Comparison of ENCODE assay signal across 8 cellular contexts in genomic region chr17:32445497-32445896, GRCh38. TPM values are rescaled to one million over a fixed set of nuclear protein-coding genes. Genes with fewer than 3 reads are reported as not detected.
DNase-seq lines count a peak whose midpoint lies in the region; ATAC-seq and TF ChIP-seq lines count a peak whose summit lies in the region.

No MANE protein-coding gene starts in this region.

- peak overlapping the region; percentile 89 for H3K4me3 Mint-ChIP-seq in progenitor cell of endocrine pancreas (ENCODE audit: low read depth)

- peaks cover 60% of the 10 kb centered on the region for H3K79me2 ChIP-seq in DOHH2 (ENCODE audit: control insufficient read depth, low read length)

- H3K27me3 Mint-ChIP-seq in progenitor cell of endocrine pancreas = peaks cover 21% of the 10 kb centered on the region

- H4K20me1 ChIP-seq in DOHH2 (ENCODE audit: control insufficient read depth, insufficient read depth, low read depth, low read length) = peaks cover 14% of the 10 kb centered on the region; the same call in 1 of the 2 replicates

- peaks cover 15% of the 10 kb centered on the region for H3K4me1 Mint-ChIP-seq in progenitor cell of endocrine pancreas (ENCODE audit: low read depth)

- H3K36me3 Mint-ChIP-seq in progenitor cell of endocrine pancreas (ENCODE audit: insufficient read depth) = peaks cover 12% of the 10 kb centered on the region

- peak overlapping the region; percentile 88 for H3K4me3 ChIP-seq in DOHH2 (ENCODE audit: low read length)
- peak overlapping the region; percentile 95 for H3K4me3 ChIP-seq in RWPE2 (ENCODE audit: severe bottlenecking)
- peak overlapping the region; percentile 80 to 99 (median 90) for H3K4me3 ChIP-seq in esophagus squamous epithelium

- ATAC-seq in RWPE2 (ENCODE audit: low read depth) (no peak), HG03457 (IDR thresholded peaks at IDR 0.05; ENCODE audit: unreplicated experiment) (no peak), GM19351 (IDR thresholded peaks at IDR 0.05; ENCODE audit: unreplicated experiment) (no peak)

- no peaks in the 10 kb centered on the region for H3K9me3 Mint-ChIP-seq in progenitor cell of endocrine pancreas (ENCODE audit: low read depth)

- peaks cover 21% of the 10 kb centered on the region for H3K27me3 ChIP-seq in DOHH2 (ENCODE audit: control insufficient read depth, low read length)
- no peaks in the 10 kb centered on the region for H3K27me3 ChIP-seq in RWPE2 (ENCODE audit: insufficient read depth, poor library complexity, severe bottlenecking)
- no peaks in the 10 kb centered on the region for H3K27me3 ChIP-seq in esophagus squamous epithelium

- peaks cover 54% of the 10 kb centered on the region for H3K36me3 ChIP-seq in DOHH2 (ENCODE audit: control insufficient read depth, low read length)
- H3K36me3 ChIP-seq in RWPE2 (ENCODE audit: low read depth) = peaks cover 42% of the 10 kb centered on the region
- H3K36me3 ChIP-seq in esophagus squamous epithelium = peaks cover 0 to 37% (median 6%) of the 10 kb centered on the region in 3 donors

- H3K27ac Mint-ChIP-seq in progenitor cell of endocrine pancreas = peak overlapping the region; percentile 96

- 10 to 17% methylated on average over 6 of the region's 6 CpGs for WGBS in esophagus squamous epithelium, 2 donors

- H3F3A ChIP-seq in DOHH2 (ENCODE audit: control insufficient read depth, insufficient read depth) = no peaks in the 10 kb centered on the region

- H3K4me2 ChIP-seq in DOHH2 (ENCODE audit: low read length) = peak overlapping the region; percentile 94

- TF ChIP-seq CTCF in DOHH2 (IDR thresholded peaks at IDR 0.05; ENCODE audit: low read depth, low read length, poor library complexity, severe bottlenecking) = no peak
- no peak for TF ChIP-seq CTCF in RWPE2 (IDR thresholded peaks at IDR 0.05; ENCODE audit: poor library complexity, severe bottlenecking)
- no peak for TF ChIP-seq CTCF in esophagus squamous epithelium (IDR thresholded peaks at IDR 0.05)
- no peak for TF ChIP-seq CTCF in progenitor cell of endocrine pancreas (IDR thresholded peaks at IDR 0.05; ENCODE audit: unreplicated experiment)

- no peak for DNase-seq in RWPE2 (ENCODE audit: low spot score)
- no peak for DNase-seq in esophagus squamous epithelium (lab: John Stamatoyannopoulos, UW)
- no peak for DNase-seq in progenitor cell of endocrine pancreas (ENCODE audit: low spot score, unreplicated experiment)
- DNase-seq in HuH-7.5 (ENCODE audit: low spot score) = no peak
- DNase-seq in activated effector memory CD4-positive, alpha-beta T cell treated with Interleukin-2 at 50 U/mL for 16 hours = no peak

- H3K4me1 ChIP-seq in DOHH2 (ENCODE audit: control insufficient read depth, low read length) (peaks cover 27% of the 10 kb centered on the region), RWPE2 (ENCODE audit: insufficient read depth, poor library complexity, severe bottlenecking) (peaks cover 7% of the 10 kb centered on the region), esophagus squamous epithelium (peaks cover 14 to 40% (median 17%) of the 10 kb centered on the region in 3 donors)

- no peaks in the 10 kb centered on the region for H3K9me3 ChIP-seq in DOHH2 (ENCODE audit: control insufficient read depth, insufficient read depth, low read length)
- no peaks in the 10 kb centered on the region for H3K9me3 ChIP-seq in RWPE2 (ENCODE audit: severe bottlenecking)
- no peaks in the 10 kb centered on the region for H3K9me3 ChIP-seq in esophagus squamous epithelium

- no peak overlapping the region for H3K27ac ChIP-seq in DOHH2 (ENCODE audit: low read depth, low read length)
- H3K27ac ChIP-seq in RWPE2 (ENCODE audit: poor library complexity, severe bottlenecking) = peak overlapping the region; percentile 78
- H3K27ac ChIP-seq in esophagus squamous epithelium = peak overlapping the region; percentile 83 to 95 (median 92)

- no peaks in the 10 kb centered on the region for H3K9me2 ChIP-seq in DOHH2 (replicated peaks; ENCODE audit: control insufficient read depth, low read length)

- TF ChIP-seq POLR2A in esophagus squamous epithelium (IDR thresholded peaks at IDR 0.05) = no peak

- intact Hi-C loops in esophagus squamous epithelium (cut with DNase I) = no loop called here

RNA-seq across cellular contexts. Expression of gene PSMD11, which starts 1.2 kb away (rescaled TPM):
- 100 to 1,000 TPM in 1 of 4 donors, 10 to 100 TPM in 3; 53.5 to 148 (median 70.3) TPM for total RNA-seq in esophagus squamous epithelium
- 110 and 113 TPM in 2 replicates for total RNA-seq in progenitor cell of endocrine pancreas

RNA-seq across cellular contexts. Expression of gene CDK5R1, which starts 41.3 kb away (rescaled TPM):
- 10 to 100 TPM in 2 of 4 donors, 1 to 10 TPM in 2; 5.7 to 12.1 (median 10.7) TPM for total RNA-seq in esophagus squamous epithelium
- total RNA-seq in progenitor cell of endocrine pancreas = 6.1 and 6.2 TPM in 2 replicates
